ENCODE assay signal across 14 cellular contexts in genomic region chr18:45806226-45806625, GRCh38. TPM values are rescaled to one million over a fixed set of nuclear protein-coding genes. Genes with fewer than 3 reads are reported as not detected.
DNase-seq lines count a peak whose midpoint lies in the region; ATAC-seq, FAIRE-seq and TF ChIP-seq lines count a peak whose summit lies in the region.
"Had no signal": no experiment of that assay in that cellular context is flagged by ENCODE, and none has a peak within 500 bp of the region (broad histone marks: within the 10 kb centered on the region; RNA-seq: fewer than 3 reads in every experiment).

No MANE protein-coding gene starts in this region.

- H3K36me3 ChIP-seq in Karpas-422 (ENCODE audit: insufficient read depth, low read length) (no peaks in the 10 kb centered on the region; the same call in 1 of the 2 replicates), K562 (ENCODE audit: control insufficient read depth, insufficient read depth, low read length) (no peaks in the 10 kb centered on the region), hepatocyte (replicated peaks; ENCODE audit: insufficient read depth, low read depth) (no peaks in the 10 kb centered on the region)
- H3K36me3 ChIP-seq: colonic mucosa, thoracic aorta had no signal

- H3K9me3 ChIP-seq in Karpas-422 (ENCODE audit: low read length), result peaks cover 7% of the 10 kb centered on the region
- no peaks in the 10 kb centered on the region for H3K9me3 ChIP-seq in K562 (replicated peaks; ENCODE audit: control insufficient read depth, insufficient read depth, low read depth, low read length)
- H3K9me3 ChIP-seq in hepatocyte (ENCODE audit: low read depth), result peaks cover 7% of the 10 kb centered on the region
- H3K9me3 ChIP-seq: colonic mucosa, thoracic aorta had no signal

- H3K4me1 ChIP-seq in Karpas-422 (ENCODE audit: low read length) (peaks cover 31% of the 10 kb centered on the region), K562 (replicated peaks in 1 of 2; ENCODE audit: control insufficient read depth in 2 of 2, insufficient read depth in 2 of 2, low read length in 2 of 2) (no peaks in the 10 kb centered on the region), hepatocyte (ENCODE audit: insufficient read depth) (no peaks in the 10 kb centered on the region)
- H3K4me1 ChIP-seq: colonic mucosa had no signal

- ATAC-seq in K562, result peak; percentile 26; the same call in 2 of the 3 replicates
- no peak for ATAC-seq in GM21786 (IDR thresholded peaks at IDR 0.05; ENCODE audit: unreplicated experiment)
- ATAC-seq in HG03175 (IDR thresholded peaks at IDR 0.05; ENCODE audit: unreplicated experiment), result no peak
- ATAC-seq: naive thymus-derived CD4-positive, alpha-beta T cell had no signal

- TF ChIP-seq EP300 in K562 (IDR thresholded peaks at IDR 0.05; ENCODE audit: low read length), result no peak

- no TSS peak for BruUV-seq in K562 (replicated peaks; lab: Mats Ljungman, UMichigan)

- H3K4me3 ChIP-seq in AG10803 (ENCODE audit: low read length) (no peak overlapping the region), Karpas-422 (ENCODE audit: low read length) (no peak overlapping the region), K562 (no peak overlapping the region), hepatocyte (no peak overlapping the region)
- H3K4me3 ChIP-seq: colonic mucosa, thoracic aorta had no signal

- H3K9ac ChIP-seq in Karpas-422 (ENCODE audit: low read length), result no peak overlapping the region
- no peak overlapping the region for H3K9ac ChIP-seq in K562 (ENCODE audit: insufficient read depth in 1 of 2, low read depth in 2 of 2, low read length in 2 of 2)

- H3K79me2 ChIP-seq in Karpas-422 (ENCODE audit: low read length) (no peaks in the 10 kb centered on the region), K562 (ENCODE audit: control insufficient read depth, insufficient read depth, low read length) (no peaks in the 10 kb centered on the region), hepatocyte (no peaks in the 10 kb centered on the region)

- no peak for TF ChIP-seq POLR2A in K562 (conservative IDR thresholded peaks at IDR 0.05)

- TF ChIP-seq RAD21 in K562 (CRISPR knock-in tag; conservative IDR thresholded peaks at IDR 0.05 in 1 of 2, IDR thresholded peaks at IDR 0.05 in 1 of 2), result no peak

- H3K9me2 ChIP-seq in Karpas-422 (replicated peaks; ENCODE audit: insufficient read depth, low read length) (no peaks in the 10 kb centered on the region), hepatocyte (replicated peaks; ENCODE audit: insufficient read depth) (no peaks in the 10 kb centered on the region)

- H4K20me1 ChIP-seq in Karpas-422 (ENCODE audit: insufficient read depth, low read depth, low read length) (no peaks in the 10 kb centered on the region), K562 (replicated peaks; ENCODE audit: control insufficient read depth, insufficient read depth, low read length) (no peaks in the 10 kb centered on the region), hepatocyte (ENCODE audit: insufficient read depth, poor library complexity, severe bottlenecking) (no peaks in the 10 kb centered on the region)

- H3K27ac ChIP-seq in Karpas-422 (ENCODE audit: low read length), result peak overlapping the region; percentile 48
- H3K27ac ChIP-seq in K562 (ENCODE audit: extremely low read depth, low read depth, low read length), result no peak overlapping the region
- peak overlapping the region; percentile 35 for H3K27ac ChIP-seq in hepatocyte
- H3K27ac ChIP-seq: colonic mucosa, thoracic aorta had no signal

- in situ Hi-C loops in K562 (cut with MboI), result no loop called here

- TF ChIP-seq CTCF in AG10803 (conservative IDR thresholded peaks at IDR 0.05; ENCODE audit: low read length) (no peak), K562 (IDR thresholded peaks at IDR 0.05 in 2 of 3, conservative IDR thresholded peaks at IDR 0.05 in 1 of 3; ENCODE audit: insufficient read depth in 2 of 3, low read depth in 1 of 3, low read length in 3 of 3) (no peak), hepatocyte (IDR thresholded peaks at IDR 0.05; ENCODE audit: poor library complexity) (no peak)

- FAIRE-seq in K562 (lab: Jason Lieb, UNC), result no peak

- CTCF ChIA-PET in K562 (lab: Yijun Ruan, JAX; ENCODE audit: low intra/inter-chr PET ratio), result no interaction called here

- DNase-seq in AG10803 (ENCODE audit: low read depth) (peak; percentile 68), Karpas-422 (no peak), K562 (ENCODE audit: extremely low read depth in 1 of 4, low spot score in 3 of 4) (no peak), hepatocyte (ENCODE audit: low spot score) (no peak), NCI-H1436 treated with DMSO at 0.1 percent for 48 hours (lab: John Stamatoyannopoulos, UW) (no peak), NCI-H2107 treated with DMSO at 0.1 percent for 48 hours (lab: John Stamatoyannopoulos, UW; ENCODE audit: unreplicated experiment) (no peak)
- DNase-seq: activated CD4-positive, alpha-beta T cell treated with anti-CD3 and anti-CD28 coated beads, Interleukin-2, amount 50 U/mL, for 4 hours; activated T-cell treated with anti-CD3 and anti-CD28 coated beads, Interleukin-2, amount 50 U/mL, for 48 hours; colonic mucosa; naive thymus-derived CD4-positive, alpha-beta T cell had no signal

- POLR2A ChIA-PET in K562 (lab: Yijun Ruan, JAX), result no interaction called here

- H3K27me3 ChIP-seq in Karpas-422 (ENCODE audit: low read length), result no peaks in the 10 kb centered on the region
- no peaks in the 10 kb centered on the region for H3K27me3 ChIP-seq in K562 (ENCODE audit: control insufficient read depth in 2 of 2, insufficient read depth in 2 of 2, low read length in 2 of 2)
- H3K27me3 ChIP-seq in hepatocyte, result no peaks in the 10 kb centered on the region
- H3K27me3 ChIP-seq: colonic mucosa had no signal

- H3K4me2 ChIP-seq in Karpas-422 (ENCODE audit: low read depth, low read length, poor library complexity, severe bottlenecking) (peak overlapping the region; percentile 5), K562 (ENCODE audit: insufficient read depth, low read length) (no peak overlapping the region), hepatocyte (no peak overlapping the region)

- WGBS in K562 (ENCODE audit: insufficient coverage, low coverage, missing lambda C conversion rate), result 0% methylated on average over 2 of the region's 2 CpGs
- WGBS in hepatocyte (ENCODE audit: low lambda C conversion rate, missing lambda C conversion rate), result 58% methylated on average over 2 of the region's 2 CpGs

- H2AFZ ChIP-seq in Karpas-422 (ENCODE audit: low read length) (peak overlapping the region; percentile 29), K562 (ENCODE audit: low read depth, low read length) (no peak overlapping the region), hepatocyte (no peak overlapping the region)

- intact Hi-C loops in K562 (cut with micrococcal nuclease), result no loop called here

- no peaks in the 10 kb centered on the region for H3K9me1 ChIP-seq in K562 (ENCODE audit: control insufficient read depth, insufficient read depth, low read length)

TF ChIP-seq in K562, 482 proteins besides CTCF, POLR2A, EP300 and RAD21 (continues in another document):
- TF ChIP-seq ATF3 (IDR thresholded peaks at IDR 0.05), result peak; percentile 23; the same call in 1 of the 2 replicates
- no peak for TF ChIP-seq ATF3 (CRISPR knock-in tag; conservative IDR thresholded peaks at IDR 0.05)
- 0 out of 2 replicates have a peak, but pooled peaks have one; percentile 11 for TF ChIP-seq EGR1 (conservative IDR thresholded peaks at IDR 0.05)
- peak; percentile 36; the same call in 1 of the 2 replicates for TF ChIP-seq FOSL1 (tag; conservative IDR thresholded peaks at IDR 0.05)
- TF ChIP-seq, protein P1, sequence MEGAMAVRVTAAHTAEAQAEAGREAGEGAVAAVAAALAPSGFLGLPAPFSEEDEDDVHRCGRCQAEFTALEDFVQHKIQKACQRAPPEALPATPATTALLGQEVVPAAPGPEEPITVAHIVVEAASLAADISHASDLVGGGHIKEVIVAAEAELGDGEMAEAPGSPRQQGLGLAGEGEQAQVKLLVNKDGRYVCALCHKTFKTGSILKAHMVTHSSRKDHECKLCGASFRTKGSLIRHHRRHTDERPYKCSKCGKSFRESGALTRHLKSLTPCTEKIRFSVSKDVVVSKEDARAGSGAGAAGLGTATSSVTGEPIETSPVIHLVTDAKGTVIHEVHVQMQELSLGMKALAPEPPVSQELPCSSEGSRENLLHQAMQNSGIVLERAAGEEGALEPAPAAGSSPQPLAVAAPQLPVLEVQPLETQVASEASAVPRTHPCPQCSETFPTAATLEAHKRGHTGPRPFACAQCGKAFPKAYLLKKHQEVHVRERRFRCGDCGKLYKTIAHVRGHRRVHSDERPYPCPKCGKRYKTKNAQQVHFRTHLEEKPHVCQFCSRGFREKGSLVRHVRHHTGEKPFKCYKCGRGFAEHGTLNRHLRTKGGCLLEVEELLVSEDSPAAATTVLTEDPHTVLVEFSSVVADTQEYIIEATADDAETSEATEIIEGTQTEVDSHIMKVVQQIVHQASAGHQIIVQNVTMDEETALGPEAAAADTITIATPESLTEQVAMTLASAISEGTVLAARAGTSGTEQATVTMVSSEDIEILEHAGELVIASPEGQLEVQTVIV (CRISPR knock-in tag; IDR thresholded peaks at IDR 0.05; ENCODE audit: borderline replicate concordance), result no peak

RNA-seq across cellular contexts. Expression of gene SIGLEC15, which starts 19.2 kb away (rescaled TPM):
- 1.6 and 2.5 TPM in 2 replicates for total RNA-seq in Karpas-422 (2014; rRNA removed; shearing (Covaris generic); ENCODE audit: low replicate concordance)
- not detected in 2 replicates for total RNA-seq in K562 (2011; cell fraction: chromatin; rRNA removed; ENCODE audit: low replicate concordance)
- not detected in 2 replicates for total RNA-seq in K562 (2011; cell fraction: nucleolus; rRNA removed)
- total RNA-seq in K562 (2011; cell fraction: nucleoplasm; rRNA removed), result not detected in 2 replicates
- not detected in 2 replicates for total RNA-seq in K562 (2014; rRNA removed)
- not detected in 2 replicates for total RNA-seq in K562 (2014; rRNA removed; fragmentation: Illumina TruSeq; extraction: Trizol)
- total RNA-seq in K562 (2015; rRNA removed; fragmentation: Illumina TruSeq; extraction: Trizol), result not detected in 2 replicates
- not detected in 2 replicates for total RNA-seq in K562 (2021)
- polyA plus RNA-seq in K562 (2011; rRNA removed), result not detected in 2 replicates
- polyA plus RNA-seq in K562 (2011; cell fraction: cytosol; rRNA removed), result not detected in 2 replicates
- not detected in 2 replicates for polyA plus RNA-seq in K562 (2011; cell fraction: nucleus; rRNA removed)
- not detected in 2 replicates for polyA plus RNA-seq in K562 (2012)
- not detected in 2 replicates for polyA plus RNA-seq in K562 (2014; fragmentation: Illumina TruSeq; extraction: Trizol)
- not detected for polyA plus RNA-seq in K562 (2014; fragmentation: Nextera tagmentation; extraction: Ambion mirVana)
- not detected in 2 replicates for polyA plus RNA-seq in K562 (2014; rRNA removed)
- polyA minus RNA-seq in K562 (2011; rRNA and poly(A)+ RNA removed), result not detected in 2 replicates
- not detected in 2 replicates for polyA minus RNA-seq in K562 (2011; cell fraction: cytosol; rRNA and poly(A)+ RNA removed)
- polyA minus RNA-seq in K562 (2011; cell fraction: nucleus; rRNA and poly(A)+ RNA removed), result not detected in 2 replicates
- total RNA-seq in hepatocyte, result 0.24 and 0.30 TPM in 2 replicates
- 1.3 and 1.5 TPM in 2 replicates for polyA plus RNA-seq in hepatocyte
- total RNA-seq: colonic mucosa, SK-MEL-5 had no signal
